ENCODE assay signal across 10 cellular contexts in the genomic region with DNA sequence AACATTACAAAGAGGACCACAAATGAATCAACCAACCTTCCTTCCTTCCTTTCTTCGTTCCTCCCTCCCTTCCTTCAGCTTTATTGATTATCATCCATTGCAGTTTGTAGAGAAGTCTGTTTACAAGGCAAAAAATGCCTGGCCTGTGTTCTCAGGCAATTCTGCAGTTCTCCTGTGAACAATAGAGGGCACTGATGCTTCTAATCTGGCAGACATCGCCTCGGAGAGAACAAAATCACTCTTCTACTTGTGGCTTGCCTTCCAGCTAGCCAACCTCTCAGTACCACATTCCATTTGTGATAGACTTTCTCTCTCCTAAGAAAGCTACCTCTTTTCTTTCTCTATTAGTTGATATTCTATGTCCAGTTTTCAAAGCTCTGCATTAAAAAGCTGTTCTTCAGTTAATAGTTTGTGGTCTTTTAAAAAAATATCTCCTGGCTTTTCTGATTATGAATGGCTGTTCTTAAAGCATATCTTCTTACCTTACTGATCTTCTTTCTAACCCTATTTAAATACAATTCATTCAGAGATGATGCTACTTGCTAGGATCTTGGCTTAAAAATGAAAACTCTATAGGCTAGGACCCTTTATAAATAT. TPM values are rescaled to one million over a fixed set of nuclear protein-coding genes. Genes with fewer than 3 reads are reported as not detected.
DNase-seq lines count a peak whose midpoint lies in the region; ATAC-seq, FAIRE-seq and TF ChIP-seq lines count a peak whose summit lies in the region.
"Had no signal": no experiment of that assay in that cellular context is flagged by ENCODE, and none has a peak within 500 bp of the region (broad histone marks: within the 10 kb centered on the region; RNA-seq: fewer than 3 reads in every experiment).

No MANE protein-coding gene starts in this region.

- FAIRE-seq in A549 (lab: Jason Lieb, UNC), result no peak
- FAIRE-seq: G401.6 had no signal

- no peaks in the 10 kb centered on the region for H3K4me1 ChIP-seq in A549
- no peaks in the 10 kb centered on the region for H3K4me1 ChIP-seq in Loucy (ENCODE audit: insufficient read depth, low read length, poor library complexity, severe bottlenecking)
- H3K4me1 ChIP-seq in Peyer's patch, result no peaks in the 10 kb centered on the region
- no peaks in the 10 kb centered on the region for H3K4me1 ChIP-seq in naive thymus-derived CD4-positive, alpha-beta T cell (ENCODE audit: control insufficient read depth in 2 of 2, insufficient read depth in 2 of 2, low read length in 2 of 2)

- H3K4me3 ChIP-seq in A549 (no peak overlapping the region), Loucy (ENCODE audit: low read length, poor library complexity, severe bottlenecking) (no peak overlapping the region), Peyer's patch (no peak overlapping the region), epithelial cell of proximal tubule (ENCODE audit: low read depth, low read length) (no peak overlapping the region)
- H3K4me3 ChIP-seq in naive thymus-derived CD4-positive, alpha-beta T cell (ENCODE audit: low read length), result no peak overlapping the region

- TF ChIP-seq RAD21 in A549 (conservative IDR thresholded peaks at IDR 0.05 in 1 of 2, IDR thresholded peaks at IDR 0.05 in 1 of 2), result peak; percentile 62 to 69

- H3K79me2 ChIP-seq in Loucy (ENCODE audit: insufficient read depth, low read length), result no peaks in the 10 kb centered on the region

- POLR2A ChIA-PET in A549 (lab: Yijun Ruan, JAX), result interaction anchor here (0.9 kb wide), 1 partner anchor 14 kb away, joined by 6 read pairs; no protein-coding TSS in a partner anchor
- POLR2A ChIA-PET in naive thymus-derived CD4-positive, alpha-beta T cell (lab: Charles Lee), result no interaction called here

- peak; percentile 78; a peak in 5 of 6 replicates for ATAC-seq in A549
- peak; percentile 65 for ATAC-seq in GM18909 (IDR thresholded peaks at IDR 0.05; ENCODE audit: poor library complexity, unreplicated experiment)
- ATAC-seq in naive thymus-derived CD4-positive, alpha-beta T cell, result no peak

- H3K4me3 Mint-ChIP-seq in nephron progenitor cell, result no peak overlapping the region
- no peak overlapping the region for H3K4me3 Mint-ChIP-seq in naive thymus-derived CD4-positive, alpha-beta T cell
- H3K4me3 Mint-ChIP-seq: central memory CD8-positive, alpha-beta T cell had no signal

- TF ChIP-seq CTCF in A549 (IDR thresholded peaks at IDR 0.05), result peak; percentile 52
- peak; percentile 45 for TF ChIP-seq CTCF in Loucy (conservative IDR thresholded peaks at IDR 0.05; ENCODE audit: low read length)
- peak in 4 of 6 experiments; percentile 25 to 78 (median 73) for TF ChIP-seq CTCF in Peyer's patch (IDR thresholded peaks at IDR 0.05)
- peak; percentile 92 for TF ChIP-seq CTCF in epithelial cell of proximal tubule (conservative IDR thresholded peaks at IDR 0.05; ENCODE audit: low read depth, low read length)
- TF ChIP-seq CTCF in nephron progenitor cell (IDR thresholded peaks at IDR 0.05), result peak; percentile 62

- no peak overlapping the region for H3K4me2 ChIP-seq in A549
- H3K4me2 ChIP-seq in Loucy (ENCODE audit: low read depth, low read length, poor library complexity, severe bottlenecking), result no peak overlapping the region

- no peak overlapping the region for H2AFZ ChIP-seq in Loucy (ENCODE audit: low read length)

- CTCF ChIA-PET in A549 (lab: Yijun Ruan, JAX), result interaction anchor here (0.6 to 1.4 kb wide), 18 partner anchors 9 to 1421 kb away, joined by 3 to 6 read pairs (median 3); a partner anchor contains a TSS
- CTCF ChIA-PET in naive thymus-derived CD4-positive, alpha-beta T cell (lab: Charles Lee), result no interaction called here

- H3K36me3 Mint-ChIP-seq in nephron progenitor cell (ENCODE audit: low read depth), result no peaks in the 10 kb centered on the region
- no peaks in the 10 kb centered on the region for H3K36me3 Mint-ChIP-seq in naive thymus-derived CD4-positive, alpha-beta T cell

- no peaks in the 10 kb centered on the region for H3K9me3 ChIP-seq in A549
- no peaks in the 10 kb centered on the region for H3K9me3 ChIP-seq in Loucy (ENCODE audit: insufficient read depth, low read depth, low read length)
- H3K9me3 ChIP-seq in Peyer's patch, result no peaks in the 10 kb centered on the region
- H3K9me3 ChIP-seq in naive thymus-derived CD4-positive, alpha-beta T cell (ENCODE audit: control insufficient read depth in 2 of 3, low read length in 3 of 3), result no peaks in the 10 kb centered on the region

- H3K27me3 ChIP-seq in Loucy (ENCODE audit: insufficient read depth, low read length, poor library complexity, severe bottlenecking) (no peaks in the 10 kb centered on the region), Peyer's patch (no peaks in the 10 kb centered on the region)
- no peaks in the 10 kb centered on the region for H3K27me3 ChIP-seq in naive thymus-derived CD4-positive, alpha-beta T cell (ENCODE audit: control insufficient read depth in 2 of 2, insufficient read depth in 2 of 2, low read length in 2 of 2)

- no peak for TF ChIP-seq EP300 in A549 (IDR thresholded peaks at IDR 0.05)

- DNase-seq in A549 (ENCODE audit: low read depth in 1 of 2, low spot score in 1 of 2), result peak in 1 of 2 experiments; percentile 36
- peak in 1 of 3 donors; percentile 48 for DNase-seq in Peyer's patch
- DNase-seq in epithelial cell of proximal tubule (ENCODE audit: low read depth), result no peak
- peak; percentile 31 for DNase-seq in nephron progenitor cell
- DNase-seq in activated CD4-positive, alpha-beta T cell treated with anti-CD3 and anti-CD28 coated beads for 4 hours, result no peak
- DNase-seq in naive thymus-derived CD4-positive, alpha-beta T cell, result no peak

- 5% methylated on average over 3 of the region's 3 CpGs for WGBS in A549 (ENCODE audit: missing lambda C conversion rate)

- TF ChIP-seq POLR2A in A549 (IDR thresholded peaks at IDR 0.05; ENCODE audit: low read length) (no peak), Peyer's patch (IDR thresholded peaks at IDR 0.05) (no peak)

- no peak overlapping the region for H3K9ac ChIP-seq in Loucy (ENCODE audit: low read depth, low read length, poor library complexity, severe bottlenecking)

- no peaks in the 10 kb centered on the region for H3K9me3 Mint-ChIP-seq in nephron progenitor cell
- H3K9me3 Mint-ChIP-seq in naive thymus-derived CD4-positive, alpha-beta T cell, result peaks cover 0 to 3% (median 0%) of the 10 kb centered on the region in 11 donors

- H4K20me1 ChIP-seq in Loucy (ENCODE audit: insufficient read depth, low read length, poor library complexity, severe bottlenecking), result no peaks in the 10 kb centered on the region

- no peaks in the 10 kb centered on the region for H3K9me2 ChIP-seq in Loucy (replicated peaks; ENCODE audit: low read depth, low read length)

- H3K27ac ChIP-seq in A549 (no peak overlapping the region), Peyer's patch (no peak overlapping the region)
- no peak overlapping the region for H3K27ac ChIP-seq in naive thymus-derived CD4-positive, alpha-beta T cell (ENCODE audit: low read depth, low read length)

- H3K4me1 Mint-ChIP-seq in nephron progenitor cell, result peaks cover 12% of the 10 kb centered on the region
- no peaks in the 10 kb centered on the region for H3K4me1 Mint-ChIP-seq in naive thymus-derived CD4-positive, alpha-beta T cell
- H3K4me1 Mint-ChIP-seq: central memory CD8-positive, alpha-beta T cell had no signal

- no peaks in the 10 kb centered on the region for H3F3A ChIP-seq in Loucy (ENCODE audit: low read depth)

- intact Hi-C loops in naive thymus-derived CD4-positive, alpha-beta T cell (cut with micrococcal nuclease), result no loop called here

- no peaks in the 10 kb centered on the region for H3K27me3 Mint-ChIP-seq in nephron progenitor cell (ENCODE audit: low read depth, poor library complexity)
- H3K27me3 Mint-ChIP-seq in naive thymus-derived CD4-positive, alpha-beta T cell, result no peaks in the 10 kb centered on the region
- H3K27me3 Mint-ChIP-seq: central memory CD8-positive, alpha-beta T cell had no signal

- H3K27ac Mint-ChIP-seq in nephron progenitor cell, result no peak overlapping the region
- no peak overlapping the region for H3K27ac Mint-ChIP-seq in naive thymus-derived CD4-positive, alpha-beta T cell

- H3K36me3 ChIP-seq in Loucy (ENCODE audit: insufficient read depth, low read length), result no peaks in the 10 kb centered on the region
- H3K36me3 ChIP-seq in Peyer's patch, result no peaks in the 10 kb centered on the region
- H3K36me3 ChIP-seq in naive thymus-derived CD4-positive, alpha-beta T cell (ENCODE audit: control insufficient read depth in 2 of 3, insufficient read depth in 3 of 3, low read length in 3 of 3), result no peaks in the 10 kb centered on the region

TF ChIP-seq in A549, 52 proteins besides CTCF, POLR2A, EP300 and RAD21:
- TF ChIP-seq MAFK (IDR thresholded peaks at IDR 0.05; ENCODE audit: partially characterized antibody) (no peak), SREBF2 (IDR thresholded peaks at IDR 0.05) (no peak), SMC3 (IDR thresholded peaks at IDR 0.05) (peak; percentile 60)

RNA-seq across cellular contexts. Expression of a gene that starts 26.9 kb away (rescaled TPM):
- polyA plus RNA-seq in A549 (2011; rRNA removed) (0.05 and 0.09 TPM in 2 replicates), A549 (2017; fragmentation: RNase III; extraction: RNeasy Plus Mini Kit Qiagen cat#74134 plus additional on column Dnase treatment) (not detected in 3 replicates)
- polyA plus RNA-seq in A549 (2012; cell fraction: cytosol; rRNA removed), result 0.03 TPM in 1 of 2 replicates, not detected in the other
- polyA plus RNA-seq in A549 (2012; cell fraction: nucleus; rRNA removed), result not detected in 2 replicates
- polyA minus RNA-seq in A549 (2011; rRNA and poly(A)+ RNA removed), result 0.12 TPM in 1 of 2 replicates, not detected in the other
- total RNA-seq in Peyer's patch (10 to 100 TPM in 3 of 4 donors, 1 to 10 TPM in 1; 6.6 to 26.3 (median 20.0) TPM), epithelial cell of proximal tubule (0.36 and 0.52 TPM in 2 replicates)
- total RNA-seq in naive thymus-derived CD4-positive, alpha-beta T cell, result not detected
- not detected for polyA plus RNA-seq in naive thymus-derived CD4-positive, alpha-beta T cell
